In genomic region chr2:12606472-12607000, GRCh38 we compare ENCODE assay signal across 11 cellular contexts.
DNase-seq lines count a peak whose midpoint lies in the region; ATAC-seq and TF ChIP-seq lines count a peak whose summit lies in the region.
"Had no signal": no experiment of that assay in that cellular context is flagged by ENCODE, and none has a peak within 500 bp of the region (broad histone marks: within the 10 kb centered on the region; RNA-seq: fewer than 3 reads in every experiment).

No MANE protein-coding gene starts in this region.

- H3K4me1 ChIP-seq in SK-N-SH (ENCODE audit: control insufficient read depth in 1 of 2, insufficient read depth in 2 of 2, low read depth in 1 of 2, low read length in 1 of 2): peaks cover 23 to 47% of the 10 kb centered on the region in 2 experiments
- H3K4me1 ChIP-seq: uterus had no signal

- peak overlapping the region; percentile 58 for H3K4me2 ChIP-seq in SK-N-SH

- CTCF ChIA-PET in SK-N-SH (lab: Yijun Ruan, JAX) (interaction anchor here (0.8 to 3.4 kb wide), 9 partner anchors 8 to 777 kb away, joined by 3 to 17 read pairs (median 4); partner anchors contain the start of gene TRIB2), HEK293T (lab: Yijun Ruan, JAX) (no interaction called here)

- no peaks in the 10 kb centered on the region for H3K79me2 ChIP-seq in SK-N-SH (ENCODE audit: insufficient read depth)

- peak overlapping the region; percentile 26 for H2AFZ ChIP-seq in SK-N-SH (ENCODE audit: low read depth)

- H4K20me1 ChIP-seq in SK-N-SH (ENCODE audit: insufficient read depth): no peaks in the 10 kb centered on the region

- no peaks in the 10 kb centered on the region for H3K9me3 ChIP-seq in SK-N-SH
- H3K9me3 ChIP-seq: uterus had no signal

- no peaks in the 10 kb centered on the region for H3K9me2 ChIP-seq in SK-N-SH

- TF ChIP-seq EP300 in SK-N-SH (IDR thresholded peaks at IDR 0.05; ENCODE audit: borderline replicate concordance in 1 of 2, low read depth in 1 of 2, low read length in 1 of 2): peak in 1 of 2 experiments; percentile 52; a peak in 1 of 4 replicates

- no peak for ATAC-seq in GM18520 (IDR thresholded peaks at IDR 0.05; ENCODE audit: unreplicated experiment)

- H3F3A ChIP-seq in SK-N-SH (replicated peaks; ENCODE audit: insufficient read depth): peaks cover 20% of the 10 kb centered on the region

- H3K27me3 ChIP-seq in SK-N-SH (ENCODE audit: insufficient read depth): no peaks in the 10 kb centered on the region
- H3K27me3 ChIP-seq: uterus had no signal

- peak; percentile 38 for TF ChIP-seq RAD21 in SK-N-SH (IDR thresholded peaks at IDR 0.05; ENCODE audit: low read length)

- H3K36me3 ChIP-seq in SK-N-SH (replicated peaks in 1 of 2; ENCODE audit: control insufficient read depth in 1 of 2, insufficient read depth in 2 of 2, low read length in 1 of 2): no peaks in the 10 kb centered on the region
- H3K36me3 ChIP-seq: uterus had no signal

- TF ChIP-seq CTCF in SK-N-SH (IDR thresholded peaks at IDR 0.05): peak; percentile 46
- TF ChIP-seq CTCF in fibroblast of pulmonary artery (IDR thresholded peaks at IDR 0.05; ENCODE audit: low read length, missing control alignments): peak; percentile 34

- 5% methylated on average over 5 of the region's 5 CpGs for WGBS in SK-N-SH (ENCODE audit: low lambda C conversion rate)

- DNase-seq in GM03348 (ENCODE audit: low spot score): peak; percentile 34
- peak; percentile 70 for DNase-seq in SK-N-SH
- peak; percentile 67 for DNase-seq in fibroblast of pulmonary artery (ENCODE audit: low read depth)
- DNase-seq in renal cortical epithelial cell (ENCODE audit: low read depth): peak; percentile 58
- DNase-seq in HEK293T (ENCODE audit: extremely low spot score): no peak
- DNase-seq in NCI-H146 treated with DMSO at 0.1 percent for 48 hours (lab: John Stamatoyannopoulos, UW; ENCODE audit: unreplicated experiment): no peak
- no peak for DNase-seq in central memory CD4-positive, alpha-beta T cell
- DNase-seq: erythroblast, NCI-H2171 had no signal

- H3K4me3 ChIP-seq in SK-N-SH (ENCODE audit: low read depth in 2 of 2, low read length in 1 of 2) (peak overlapping the region in 1 of 2 experiments; percentile 5; a peak in 1 of 4 replicates), fibroblast of pulmonary artery (replicated peaks; ENCODE audit: low read depth, low read length) (no peak overlapping the region)
- H3K4me3 ChIP-seq: uterus had no signal

- peak overlapping the region; percentile 84 to 94 for H3K27ac ChIP-seq in SK-N-SH (ENCODE audit: low read depth in 2 of 2, low read length in 1 of 2)
- H3K27ac ChIP-seq: uterus had no signal

- POLR2A ChIA-PET in SK-N-SH (lab: Yijun Ruan, JAX) (no interaction called here), HEK293T (lab: Yijun Ruan, JAX) (no interaction called here)

- H3K9ac ChIP-seq in SK-N-SH: peak overlapping the region; percentile 29; the same call in 1 of the 2 replicates

TF ChIP-seq in SK-N-SH, 30 proteins besides CTCF, POLR2A, EP300 and RAD21 (continues in another document):
- TF ChIP-seq JUND (IDR thresholded peaks at IDR 0.05) (peak; percentile 38; the same call in 1 of the 2 replicates), MAX (IDR thresholded peaks at IDR 0.05; ENCODE audit: low read depth) (0 out of 2 replicates have a peak, but pooled peaks have one; percentile 26), RFX5 (IDR thresholded peaks at IDR 0.05; ENCODE audit: low read length) (no peak), YY1 (IDR thresholded peaks at IDR 0.05; ENCODE audit: low read depth) (no peak), GABPA (IDR thresholded peaks at IDR 0.05; ENCODE audit: low read depth) (0 out of 2 replicates have a peak, but pooled peaks have one; percentile 11), POLR2AphosphoS5 (IDR thresholded peaks at IDR 0.05; ENCODE audit: low read depth, low read length) (peak; percentile 68), CHD2 (IDR thresholded peaks at IDR 0.05; ENCODE audit: low read length, partially characterized antibody) (peak; percentile 53), SMC3 (IDR thresholded peaks at IDR 0.05; ENCODE audit: low read depth, low read length) (peak; percentile 47), MXI1 (IDR thresholded peaks at IDR 0.05; ENCODE audit: low read depth, low read length) (0 out of 2 replicates have a peak, but pooled peaks have one; percentile 28), TAF1 (IDR thresholded peaks at IDR 0.05; ENCODE audit: borderline replicate concordance, low read depth, low read length) (peak; percentile 62), NRF1 (IDR thresholded peaks at IDR 0.05; ENCODE audit: low read depth, low read length) (no peak), SIN3A (IDR thresholded peaks at IDR 0.05; ENCODE audit: borderline replicate concordance, low read depth, low read length) (0 out of 2 replicates have a peak, but pooled peaks have one; percentile 51), RCOR1 (IDR thresholded peaks at IDR 0.05; ENCODE audit: low read length) (peak; percentile 57; the same call in 1 of the 2 replicates)

TF ChIP-seq in HEK293T, 16 proteins besides CTCF, POLR2A, EP300 and RAD21:
- no peak for TF ChIP-seq L3MBTL2 (conservative IDR thresholded peaks at IDR 0.05)
- no peak for TF ChIP-seq FOXM1 (IDR thresholded peaks at IDR 0.05; ENCODE audit: borderline replicate concordance)
- TF ChIP-seq CTBP1 (IDR thresholded peaks at IDR 0.05; ENCODE audit: borderline replicate concordance): no peak
- no peak for TF ChIP-seq LEF1 (IDR thresholded peaks at IDR 0.05; ENCODE audit: borderline replicate concordance)
- TF ChIP-seq TARDBP (IDR thresholded peaks at IDR 0.05): no peak
- no peak for TF ChIP-seq HDGF (IDR thresholded peaks at IDR 0.05; ENCODE audit: borderline replicate concordance)
- no peak for TF ChIP-seq ARNT (IDR thresholded peaks at IDR 0.05)
- no peak for TF ChIP-seq FOXA1 (IDR thresholded peaks at IDR 0.05)
- no peak for TF ChIP-seq PKNOX1 (IDR thresholded peaks at IDR 0.05)
- no peak for TF ChIP-seq SP1 (IDR thresholded peaks at IDR 0.05)
- no peak for TF ChIP-seq ZNF384 (IDR thresholded peaks at IDR 0.05)
- no peak for TF ChIP-seq ELF4 (IDR thresholded peaks at IDR 0.05)
- no peak for TF ChIP-seq BHLHE40 (IDR thresholded peaks at IDR 0.05; ENCODE audit: borderline replicate concordance)
- no peak for TF ChIP-seq NFRKB (IDR thresholded peaks at IDR 0.05)

Comparison
In these comparisons a context has a peak if more than half of its experiments do, and no peak if none do; other contexts are left out.
1. DNase-seq: peak in GM03348 (single experiment), SK-N-SH (single experiment), fibroblast of pulmonary artery (single experiment) and renal cortical epithelial cell (single experiment); none in HEK293T (single experiment), NCI-H146 treated with DMSO at 0.1 percent for 48 hours (single experiment) and central memory CD4-positive, alpha-beta T cell (single experiment).